Comparison of ENCODE assay signal across 1 cellular context in the genomic region with DNA sequence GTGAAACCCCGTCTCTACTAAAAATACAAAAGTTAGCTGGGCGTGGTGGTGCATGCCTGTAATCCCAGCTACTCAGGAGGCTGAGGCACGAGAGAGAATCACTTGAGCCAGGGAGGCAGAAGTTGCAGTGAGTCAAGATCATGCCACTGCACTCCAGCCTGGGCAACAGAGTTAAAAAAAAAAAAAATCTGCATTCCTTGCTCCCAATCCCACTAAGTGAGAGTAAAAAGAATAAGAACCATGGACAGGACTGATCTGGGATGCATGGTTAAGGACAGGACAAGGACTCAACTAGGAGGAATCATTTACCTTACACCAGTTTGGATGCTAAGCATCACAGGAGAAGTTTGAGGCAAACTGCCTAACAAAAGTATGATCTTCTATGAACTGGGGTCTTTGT.
A peak's percentile ranks its signal among the peaks of the same experiment; 100 is the strongest.
TF ChIP-seq lines count a peak whose summit lies in the region.

No MANE protein-coding gene starts in this region.

TF ChIP-seq in Ishikawa, 13 proteins besides CTCF, POLR2A, EP300 and RAD21:
- TF ChIP-seq, protein P1, sequence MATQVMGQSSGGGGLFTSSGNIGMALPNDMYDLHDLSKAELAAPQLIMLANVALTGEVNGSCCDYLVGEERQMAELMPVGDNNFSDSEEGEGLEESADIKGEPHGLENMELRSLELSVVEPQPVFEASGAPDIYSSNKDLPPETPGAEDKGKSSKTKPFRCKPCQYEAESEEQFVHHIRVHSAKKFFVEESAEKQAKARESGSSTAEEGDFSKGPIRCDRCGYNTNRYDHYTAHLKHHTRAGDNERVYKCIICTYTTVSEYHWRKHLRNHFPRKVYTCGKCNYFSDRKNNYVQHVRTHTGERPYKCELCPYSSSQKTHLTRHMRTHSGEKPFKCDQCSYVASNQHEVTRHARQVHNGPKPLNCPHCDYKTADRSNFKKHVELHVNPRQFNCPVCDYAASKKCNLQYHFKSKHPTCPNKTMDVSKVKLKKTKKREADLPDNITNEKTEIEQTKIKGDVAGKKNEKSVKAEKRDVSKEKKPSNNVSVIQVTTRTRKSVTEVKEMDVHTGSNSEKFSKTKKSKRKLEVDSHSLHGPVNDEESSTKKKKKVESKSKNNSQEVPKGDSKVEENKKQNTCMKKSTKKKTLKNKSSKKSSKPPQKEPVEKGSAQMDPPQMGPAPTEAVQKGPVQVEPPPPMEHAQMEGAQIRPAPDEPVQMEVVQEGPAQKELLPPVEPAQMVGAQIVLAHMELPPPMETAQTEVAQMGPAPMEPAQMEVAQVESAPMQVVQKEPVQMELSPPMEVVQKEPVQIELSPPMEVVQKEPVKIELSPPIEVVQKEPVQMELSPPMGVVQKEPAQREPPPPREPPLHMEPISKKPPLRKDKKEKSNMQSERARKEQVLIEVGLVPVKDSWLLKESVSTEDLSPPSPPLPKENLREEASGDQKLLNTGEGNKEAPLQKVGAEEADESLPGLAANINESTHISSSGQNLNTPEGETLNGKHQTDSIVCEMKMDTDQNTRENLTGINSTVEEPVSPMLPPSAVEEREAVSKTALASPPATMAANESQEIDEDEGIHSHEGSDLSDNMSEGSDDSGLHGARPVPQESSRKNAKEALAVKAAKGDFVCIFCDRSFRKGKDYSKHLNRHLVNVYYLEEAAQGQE (IDR thresholded peaks at IDR 0.05; ENCODE audit: low read depth) = peak; percentile 40; the same call in 1 of the 2 replicates
